20 cellular contexts compared by ENCODE assay signal in genomic region chr10:58996866-58997265, GRCh38.
"Had no signal": no experiment of that assay in that cellular context is flagged by ENCODE, and none has a peak within 500 bp of the region (broad histone marks: within the 10 kb centered on the region; RNA-seq: fewer than 3 reads in every experiment).

No MANE protein-coding gene starts in this region.

- H3K27me3 ChIP-seq: left lung, neutrophil, pancreas, stomach, transverse colon, upper lobe of right lung, uterus had no signal

- H3K4me3 ChIP-seq: left lung, mucosa of descending colon, pancreas, smooth muscle cell, stomach, transverse colon, upper lobe of right lung, uterus had no signal

- H3K4me1 ChIP-seq: left lung, stomach, transverse colon, upper lobe of right lung, uterus had no signal

- H3K4me2 ChIP-seq: smooth muscle cell had no signal

- DNase-seq: cortex of kidney; effector CD4-positive, alpha-beta T cell; hypothalamus; immature natural killer cell; islet precursor cell; kidney glomerular epithelial cell; left lung; mesenchymal stem cell; mucosa of descending colon; naive B cell; pancreas; stimulated activated CD4-positive, alpha-beta T cell treated with anti-CD3 and anti-CD28 coated beads, Interleukin-2, amount 100 ng/mL, for 24 hours; stimulated activated CD4-positive, alpha-beta T cell treated with anti-CD3 and anti-CD28 coated beads, Interleukin-4, amount 100 ng/mL, for 24 hours; stimulated activated naive CD4-positive, alpha-beta T cell treated with Interleukin-2 at 50 U/mL for 16 hours; stomach; transverse colon; upper lobe of right lung; uterus had no signal

- H3K36me3 ChIP-seq: left lung, neutrophil, pancreas, stomach, transverse colon, upper lobe of right lung, uterus had no signal

- H3K27ac ChIP-seq: left lung, neutrophil, pancreas, stomach, transverse colon, upper lobe of right lung, uterus had no signal

- H3K9me3 ChIP-seq: left lung, mucosa of descending colon, neutrophil, pancreas, stomach, transverse colon, upper lobe of right lung, uterus had no signal
